8 cellular contexts compared by ENCODE assay signal in the genomic region with DNA sequence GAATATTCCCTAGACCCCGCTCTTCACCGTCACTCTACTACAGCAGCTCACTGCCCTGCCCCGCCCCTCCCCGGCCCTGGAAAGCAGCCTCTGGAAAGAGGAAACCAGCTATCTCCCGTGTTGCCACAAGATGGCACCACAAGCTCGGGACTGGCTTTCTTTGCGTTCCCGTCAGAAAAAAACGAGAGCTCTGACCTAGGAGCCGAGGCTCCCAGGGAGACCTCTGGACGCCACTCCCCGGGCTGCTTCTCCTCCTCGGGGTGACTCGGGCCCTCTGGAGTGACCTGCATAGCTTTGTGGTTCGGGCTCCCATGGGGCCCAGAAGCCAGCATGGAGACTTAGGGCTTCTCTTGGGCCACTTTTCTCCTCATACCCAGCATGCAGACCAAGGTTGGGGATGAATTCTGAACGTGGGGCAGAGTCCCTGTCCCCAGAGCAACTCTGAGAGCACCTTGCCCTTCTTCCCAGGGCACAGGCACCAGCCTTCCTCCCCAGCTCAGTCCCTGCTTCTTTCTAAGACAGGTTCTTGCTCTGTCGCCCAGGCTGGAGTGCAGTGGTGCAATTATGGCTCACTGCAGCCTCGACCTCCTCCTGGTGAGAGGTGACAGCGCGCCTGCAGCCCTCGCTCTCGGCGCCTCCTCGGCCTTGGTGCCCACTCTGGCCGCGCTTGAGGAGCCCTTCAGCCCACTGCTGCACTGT. TPM values are rescaled to one million over a fixed set of nuclear protein-coding genes. Genes with fewer than 3 reads are reported as not detected.
DNase-seq lines count a peak whose midpoint lies in the region; ATAC-seq and TF ChIP-seq lines count a peak whose summit lies in the region.

No MANE protein-coding gene starts in this region.

- H4K20me1 ChIP-seq in KMS-11 (ENCODE audit: insufficient read depth) = no peaks in the 10 kb centered on the region
- H4K20me1 ChIP-seq in neural cell (ENCODE audit: insufficient read depth) = no peaks in the 10 kb centered on the region

- TF ChIP-seq POLR2A in Peyer's patch (IDR thresholded peaks at IDR 0.05) = no peak

- H3K27ac Mint-ChIP-seq in activated T-cell treated with anti-CD3 and anti-CD28 coated beads, Interleukin-2, amount 50 U/mL, for 72 hours = no peak overlapping the region

- peak overlapping the region; percentile 58 to 62 for H3K4me3 Mint-ChIP-seq in activated T-cell treated with anti-CD3 and anti-CD28 coated beads, Interleukin-2, amount 50 U/mL, for 72 hours

- peaks cover 10% of the 10 kb centered on the region for H3K4me1 ChIP-seq in KMS-11 (ENCODE audit: low read depth, poor library complexity, severe bottlenecking)
- H3K4me1 ChIP-seq in Peyer's patch = peaks cover 0 to 11% (median 0%) of the 10 kb centered on the region in 4 donors

- H2AFZ ChIP-seq in KMS-11 (ENCODE audit: low read depth) (peak overlapping the region; percentile 92), neural cell (ENCODE audit: low read depth, low read length) (no peak overlapping the region)

- peaks cover 20% of the 10 kb centered on the region for H3K27me3 Mint-ChIP-seq in activated T-cell treated with anti-CD3 and anti-CD28 coated beads, Interleukin-2, amount 50 U/mL, for 72 hours (ENCODE audit: low read depth)

- H3K27me3 ChIP-seq in KMS-11 (ENCODE audit: insufficient read depth, low read depth) (no peaks in the 10 kb centered on the region), Peyer's patch (no peaks in the 10 kb centered on the region), neural cell (ENCODE audit: insufficient read depth, low read depth, low read length) (no peaks in the 10 kb centered on the region)

- H3K9me3 ChIP-seq in Peyer's patch (no peaks in the 10 kb centered on the region), neural cell (ENCODE audit: low read length) (no peaks in the 10 kb centered on the region)

- H3K4me3 ChIP-seq in KMS-11 (IDR thresholded peaks at IDR 0.05; ENCODE audit: insufficient read depth, low read depth, low read length) (no peak overlapping the region), Peyer's patch (peak overlapping the region in 2 of 4 donors; percentile 4 to 12), fibroblast of mammary gland (ENCODE audit: control insufficient read depth, low read depth, low read length) (peak overlapping the region; percentile 13), neural cell (ENCODE audit: low read length) (no peak overlapping the region)

- H3K9me2 ChIP-seq in neural cell (ENCODE audit: insufficient read depth, low read length) = no peaks in the 10 kb centered on the region

- H3K4me1 Mint-ChIP-seq in activated T-cell treated with anti-CD3 and anti-CD28 coated beads, Interleukin-2, amount 50 U/mL, for 72 hours (ENCODE audit: low read depth) = peaks cover 38% of the 10 kb centered on the region

- TF ChIP-seq CTCF in KMS-11 (conservative IDR thresholded peaks at IDR 0.05; ENCODE audit: low read depth, low read length) (peak; percentile 74), Peyer's patch (IDR thresholded peaks at IDR 0.05) (peak; percentile 61 to 94 (median 90)), fibroblast of mammary gland (conservative IDR thresholded peaks at IDR 0.05; ENCODE audit: control insufficient read depth, insufficient read depth, low read depth, low read length) (peak; percentile 93), neural cell (IDR thresholded peaks at IDR 0.05; ENCODE audit: poor library complexity, severe bottlenecking) (peak; percentile 98)

- peaks cover 0 to 2% of the 10 kb centered on the region in 2 donors for H3K9me3 Mint-ChIP-seq in activated T-cell treated with anti-CD3 and anti-CD28 coated beads, Interleukin-2, amount 50 U/mL, for 72 hours

- no peak for TF ChIP-seq EP300 in neural cell (conservative IDR thresholded peaks at IDR 0.05; ENCODE audit: poor library complexity, severe bottlenecking)

- H3K27ac ChIP-seq in KMS-11 (no peak overlapping the region), Peyer's patch (no peak overlapping the region), neural cell (ENCODE audit: low read length) (no peak overlapping the region)

- DNase-seq in DMS79 (lab: John Stamatoyannopoulos, UW) = peak; percentile 22
- DNase-seq in Peyer's patch = peak; percentile 79 to 94 (median 85)
- DNase-seq in activated T-cell treated with anti-CD3 and anti-CD28 coated beads, Interleukin-2, amount 50 U/mL, for 72 hours = peak; percentile 83 to 84
- DNase-seq in fibroblast of mammary gland (ENCODE audit: low read depth) = peak; percentile 82
- peak; percentile 83 for DNase-seq in stimulated activated naive CD8-positive, alpha-beta T cell treated with anti-CD3 and anti-CD28 coated beads, Interleukin-15, Interleukin-2, amounts not matched to agents 100 U/mL and 50 U/mL, for 24 hours

- H3F3A ChIP-seq in neural cell (ENCODE audit: insufficient read depth, low read length, poor library complexity, severe bottlenecking) = no peaks in the 10 kb centered on the region

- H3K79me2 ChIP-seq in KMS-11 (ENCODE audit: insufficient read depth, low read depth) = no peaks in the 10 kb centered on the region
- H3K79me2 ChIP-seq in neural cell (replicated peaks; ENCODE audit: insufficient read depth, low read length) = no peaks in the 10 kb centered on the region

- H3K9ac ChIP-seq in KMS-11 (peak overlapping the region; percentile 16; the same call in 1 of the 2 replicates), neural cell (ENCODE audit: low read length) (no peak overlapping the region)

- H3K36me3 ChIP-seq in KMS-11 (ENCODE audit: insufficient read depth) (no peaks in the 10 kb centered on the region), Peyer's patch (no peaks in the 10 kb centered on the region), neural cell (ENCODE audit: insufficient read depth, low read length) (no peaks in the 10 kb centered on the region)

- peak overlapping the region; percentile 46 for H3K4me2 ChIP-seq in KMS-11
- no peak overlapping the region for H3K4me2 ChIP-seq in neural cell (ENCODE audit: low read length)

- peak; percentile 82 to 83 for ATAC-seq in activated T-cell treated with anti-CD3 and anti-CD28 coated beads, Interleukin-2, amount 50 U/mL, for 72 hours (replicated peaks in 1 of 2)
- peak; percentile 87 for ATAC-seq in stimulated activated naive CD8-positive, alpha-beta T cell treated with anti-CD3 and anti-CD28 coated beads, Interleukin-15, Interleukin-2, amounts not matched to agents 100 U/mL and 50 U/mL, for 24 hours
- ATAC-seq in HG03175 (IDR thresholded peaks at IDR 0.05; ENCODE audit: unreplicated experiment) = no peak

- peak; percentile 98 for TF ChIP-seq RAD21 in neural cell (conservative IDR thresholded peaks at IDR 0.05)

- peaks cover 4 to 5% of the 10 kb centered on the region in 2 donors for H3K36me3 Mint-ChIP-seq in activated T-cell treated with anti-CD3 and anti-CD28 coated beads, Interleukin-2, amount 50 U/mL, for 72 hours (ENCODE audit: insufficient read depth in 2 of 2)

TF ChIP-seq in neural cell, 6 proteins besides CTCF, POLR2A, EP300 and RAD21:
- peak; percentile 96 for TF ChIP-seq SMC3 (conservative IDR thresholded peaks at IDR 0.05; ENCODE audit: poor library complexity)
- TF ChIP-seq MXI1 (conservative IDR thresholded peaks at IDR 0.05; ENCODE audit: poor library complexity, severe bottlenecking) = no peak

RNA-seq across cellular contexts. Expression of gene STOML1, which starts 19.0 kb away (rescaled TPM):
- total RNA-seq in Peyer's patch = 10 to 100 TPM in 3 of 4 donors, not detected in 1; 10.9 to 24.5 (median 13.5) TPM
- total RNA-seq in activated T-cell treated with anti-CD3 and anti-CD28 coated beads, Interleukin-2, amount 50 U/mL, for 72 hours = 10 to 100 TPM in 1 of 2 donors, 1 to 10 TPM in 1; 7.2 to 15.1 TPM
- polyA plus RNA-seq in neural cell = 49.5 and 59.4 TPM in 2 replicates
- polyA minus RNA-seq in neural cell = 37.3 and 39.2 TPM in 2 replicates

RNA-seq across cellular contexts. Expression of gene PML, which starts 21.4 kb away (rescaled TPM):
- total RNA-seq in Peyer's patch = 100 to 1,000 TPM in 1 of 4 donors, 10 to 100 TPM in 3; 52.4 to 116 (median 82.9) TPM
- 10 to 100 TPM; 70.9 to 71.6 TPM for total RNA-seq in activated T-cell treated with anti-CD3 and anti-CD28 coated beads, Interleukin-2, amount 50 U/mL, for 72 hours
- 4.7 and 10.9 TPM in 2 replicates for polyA plus RNA-seq in neural cell
- 12.9 and 14.8 TPM in 2 replicates for polyA minus RNA-seq in neural cell

RNA-seq across cellular contexts. Expression of gene LOXL1, which starts 46.9 kb away (rescaled TPM):
- total RNA-seq in Peyer's patch = 1 to 10 TPM; 1.8 to 8.3 (median 5.4) TPM
- 1 to 10 TPM; 1.9 to 2.5 TPM for total RNA-seq in activated T-cell treated with anti-CD3 and anti-CD28 coated beads, Interleukin-2, amount 50 U/mL, for 72 hours
- polyA plus RNA-seq in neural cell = 1.9 and 2.1 TPM in 2 replicates
- polyA minus RNA-seq in neural cell = 1.7 and 2.2 TPM in 2 replicates

Comparison
In these comparisons a context has a peak if more than half of its experiments do, and no peak if none do; other contexts are left out.
1. DNase-seq: peak in every context shown above with its lines; median percentile 85 in Peyer's patch; 84 in activated T-cell treated with anti-CD3 and anti-CD28 coated beads, Interleukin-2, amount 50 U/mL, for 72 hours; 83 in stimulated activated naive CD8-positive, alpha-beta T cell treated with anti-CD3 and anti-CD28 coated beads, Interleukin-15, Interleukin-2, amounts not matched to agents 100 U/mL and 50 U/mL, for 24 hours; 82 in fibroblast of mammary gland; 22 in DMS79.